16 cellular contexts compared by ENCODE assay signal in genomic region chr7:84154991-84155781, GRCh38. TPM values are rescaled to one million over a fixed set of nuclear protein-coding genes. Genes with fewer than 3 reads are reported as not detected.
A peak's percentile ranks its signal among the peaks of the same experiment; 100 is the strongest.
DNase-seq lines count a peak whose midpoint lies in the region; ATAC-seq, FAIRE-seq and TF ChIP-seq lines count a peak whose summit lies in the region.
"Had no signal": no experiment of that assay in that cellular context is flagged by ENCODE, and none has a peak within 500 bp of the region (broad histone marks: within the 10 kb centered on the region; RNA-seq: fewer than 3 reads in every experiment).

No MANE protein-coding gene starts in this region.

- peak overlapping the region; percentile 1 for H2AFZ ChIP-seq in keratinocyte (ENCODE audit: control insufficient read depth, low read length)

- dilution Hi-C loops in keratinocyte (cut with MboI; ENCODE audit: extremely low pct_ligation_motif_present, low sequenced_read_pairs): no loop called here

- CTCF ChIA-PET in Panc1 (lab: Charles Lee): no interaction called here

- intact Hi-C loops in Panc1 (cut with micrococcal nuclease; ENCODE audit: unreplicated experiment): no loop called here
- intact Hi-C loops in transverse colon (cut with DNase I; ENCODE audit: low total_unique reads): no loop called here
- intact Hi-C loops in breast epithelium (cut with DNase I; ENCODE audit: low total_unique reads): no loop called here

- DNase-seq in Panc1 (ENCODE audit: low read depth, low spot score) (no peak), choroid plexus epithelial cell (ENCODE audit: low read depth) (peak; percentile 52), keratinocyte (ENCODE audit: low read depth, low spot score) (no peak), urothelium cell line (ENCODE audit: low spot score) (no peak), KBM-7 (no peak), transverse colon (no peak), breast epithelium (ENCODE audit: low spot score in 2 of 2) (no peak), NCI-H524 (lab: John Stamatoyannopoulos, UW) (no peak)
- DNase-seq: Calu3; CD4-positive, alpha-beta memory T cell; NCI-H1048; NCI-H146; NCI-H2081 treated with DMSO at 0.1 percent for 48 hours; NCI-H510A; NCI-H82 had no signal

- H3K9ac ChIP-seq in keratinocyte (ENCODE audit: control insufficient read depth, extremely low read depth, insufficient read depth, low read length): no peak overlapping the region

- TF ChIP-seq POLR2A in transverse colon (IDR thresholded peaks at IDR 0.05) (no peak), breast epithelium (IDR thresholded peaks at IDR 0.05) (no peak)

- POLR2A ChIA-PET in Panc1 (lab: Charles Lee): no interaction called here

- no peaks in the 10 kb centered on the region for H3K9me3 ChIP-seq in Panc1 (ENCODE audit: control insufficient read depth, insufficient read depth, low read depth, low read length)
- H3K9me3 ChIP-seq in keratinocyte (ENCODE audit: control insufficient read depth, low read depth, low read length): no peaks in the 10 kb centered on the region
- no peaks in the 10 kb centered on the region for H3K9me3 ChIP-seq in transverse colon
- H3K9me3 ChIP-seq in breast epithelium: no peaks in the 10 kb centered on the region

- TF ChIP-seq EP300 in transverse colon (IDR thresholded peaks at IDR 0.05; ENCODE audit: low read depth): no peak

- WGBS in transverse colon (ENCODE audit: low coverage in 1 of 2), 2 donors: 56 to 69% methylated on average over 6 of the region's 6 CpGs

- no peak for TF ChIP-seq CTCF in Panc1 (IDR thresholded peaks at IDR 0.05)
- no peak for TF ChIP-seq CTCF in choroid plexus epithelial cell (conservative IDR thresholded peaks at IDR 0.05; ENCODE audit: low read depth, low read length)
- no peak for TF ChIP-seq CTCF in keratinocyte (optimal IDR thresholded peaks at IDR 0.05 in 1 of 3, IDR thresholded peaks at IDR 0.05 in 1 of 3, conservative IDR thresholded peaks at IDR 0.05 in 1 of 3; ENCODE audit: extremely low read depth in 1 of 3, insufficient read depth in 2 of 3, low read length in 3 of 3)
- no peak for TF ChIP-seq CTCF in transverse colon (IDR thresholded peaks at IDR 0.05)
- no peak for TF ChIP-seq CTCF in breast epithelium (IDR thresholded peaks at IDR 0.05)

- H3K79me2 ChIP-seq in keratinocyte (ENCODE audit: control insufficient read depth, insufficient read depth, low read length): no peaks in the 10 kb centered on the region

- H3K4me2 ChIP-seq in keratinocyte (ENCODE audit: control insufficient read depth, extremely low read depth, insufficient read depth, low read depth, low read length): no peak overlapping the region

- no peaks in the 10 kb centered on the region for H4K20me1 ChIP-seq in keratinocyte (ENCODE audit: control insufficient read depth, extremely low read depth, insufficient read depth, low read length)

- H3K27ac ChIP-seq in Panc1 (ENCODE audit: low read length) (peak overlapping the region; percentile 54; the same call in 1 of the 2 replicates), keratinocyte (ENCODE audit: control insufficient read depth, insufficient read depth, low read length) (no peak overlapping the region), transverse colon (peak overlapping the region in 2 of 4 donors; percentile 26 to 44), breast epithelium (no peak overlapping the region)

- H3K4me1 ChIP-seq in Panc1 (ENCODE audit: control insufficient read depth, insufficient read depth, low read length) (peaks cover 8% of the 10 kb centered on the region; the same call in 1 of the 2 replicates), keratinocyte (ENCODE audit: control insufficient read depth, extremely low read depth, insufficient read depth, low read length) (no peaks in the 10 kb centered on the region), transverse colon (peaks cover 0 to 8% (median 0%) of the 10 kb centered on the region in 4 donors), breast epithelium (no peaks in the 10 kb centered on the region)

- in situ Hi-C loops in Panc1 (cut with HindIII; ENCODE audit: low pct_unique_long_range_greater_than_20kb, low sequenced_read_pairs) (no loop called here), KBM-7 (cut with MboI; ENCODE audit: low pct_unique_long_range_greater_than_20kb, low sequenced_read_pairs) (no loop called here), transverse colon (cut with MboI; ENCODE audit: low pct_ligation_motif_present in 1 of 4, low pct_unique_long_range_greater_than_20kb in 1 of 4, low sequenced_read_pairs in 3 of 4) (no loop called here)

- H3K36me3 ChIP-seq in Panc1 (ENCODE audit: control insufficient read depth, insufficient read depth, low read length) (no peaks in the 10 kb centered on the region), keratinocyte (ENCODE audit: control insufficient read depth in 2 of 2, extremely low read depth in 1 of 2, insufficient read depth in 2 of 2, low read length in 2 of 2) (no peaks in the 10 kb centered on the region), transverse colon (no peaks in the 10 kb centered on the region), breast epithelium (no peaks in the 10 kb centered on the region)

- FAIRE-seq in keratinocyte (lab: Jason Lieb, UNC): no peak
- peak; percentile 13 for FAIRE-seq in urothelium cell line (lab: Jason Lieb, UNC)

- ATAC-seq in Panc1: no peak
- ATAC-seq: Right ventricle myocardium inferior had no signal

- no peaks in the 10 kb centered on the region for H3K27me3 ChIP-seq in Panc1 (ENCODE audit: control insufficient read depth, insufficient read depth, low read length)
- no peaks in the 10 kb centered on the region for H3K27me3 ChIP-seq in keratinocyte (ENCODE audit: control insufficient read depth, extremely low read depth, insufficient read depth, low read length)
- H3K27me3 ChIP-seq in transverse colon: no peaks in the 10 kb centered on the region
- no peaks in the 10 kb centered on the region for H3K27me3 ChIP-seq in breast epithelium

- BruUV-seq in Panc1 (replicated peaks; lab: Mats Ljungman, UMichigan): no TSS peak

- no peaks in the 10 kb centered on the region for H3K9me1 ChIP-seq in keratinocyte (ENCODE audit: control insufficient read depth, extremely low read depth, insufficient read depth, low read length)

- H3K4me3 ChIP-seq in Panc1 (ENCODE audit: low read depth in 2 of 2, low read length in 2 of 2) (no peak overlapping the region), choroid plexus epithelial cell (ENCODE audit: low read depth, low read length) (no peak overlapping the region), keratinocyte (ENCODE audit: control insufficient read depth in 2 of 3, extremely low read depth in 1 of 3, insufficient read depth in 2 of 3, low read depth in 1 of 3, low read length in 3 of 3) (no peak overlapping the region), transverse colon (no peak overlapping the region), breast epithelium (no peak overlapping the region)

RNA-seq across cellular contexts. Expression of gene SEMA3A, which starts 39.4 kb away (rescaled TPM):
- 43.3 TPM for total RNA-seq in Panc1 (2021; ENCODE audit: unreplicated experiment)
- polyA plus RNA-seq in Panc1 (2012; ENCODE audit: insufficient read length): 16.7 TPM
- polyA plus RNA-seq in keratinocyte: 0.90 to 3.7 TPM (median 2.1 TPM) in 3 replicates
- 0.80 TPM for polyA plus RNA-seq in keratinocyte (2011; ENCODE audit: low read depth)
- 0.52 and 1.1 TPM in 2 replicates for polyA plus RNA-seq in keratinocyte (2011; cell fraction: cytosol; rRNA removed)
- 2.2 and 3.1 TPM in 2 replicates for polyA plus RNA-seq in keratinocyte (2011; cell fraction: nucleus; rRNA removed)
- 0.16 and 3.5 TPM in 2 replicates for polyA plus RNA-seq in keratinocyte (2012; ENCODE audit: low replicate concordance)
- 2.2 to 6.3 TPM (median 3.3 TPM) in 3 replicates for polyA minus RNA-seq in keratinocyte
- 0.38 TPM for polyA minus RNA-seq in keratinocyte (2011; cell fraction: cytosol; rRNA and poly(A)+ RNA removed)
- polyA minus RNA-seq in keratinocyte (2011; cell fraction: nucleus; rRNA and poly(A)+ RNA removed): 2.0 and 7.4 TPM in 2 replicates
- 1 to 10 TPM in 3 of 4 donors, under 1 TPM in 1; 1.00 to 8.3 (median 4.7) TPM for total RNA-seq in transverse colon
- total RNA-seq in breast epithelium: 10 to 100 TPM in 1 of 3 donors, 1 to 10 TPM in 2; 2.9 to 23.2 (median 5.2) TPM
